Comparison of ENCODE assay signal across 8 cellular contexts in the genomic region with DNA sequence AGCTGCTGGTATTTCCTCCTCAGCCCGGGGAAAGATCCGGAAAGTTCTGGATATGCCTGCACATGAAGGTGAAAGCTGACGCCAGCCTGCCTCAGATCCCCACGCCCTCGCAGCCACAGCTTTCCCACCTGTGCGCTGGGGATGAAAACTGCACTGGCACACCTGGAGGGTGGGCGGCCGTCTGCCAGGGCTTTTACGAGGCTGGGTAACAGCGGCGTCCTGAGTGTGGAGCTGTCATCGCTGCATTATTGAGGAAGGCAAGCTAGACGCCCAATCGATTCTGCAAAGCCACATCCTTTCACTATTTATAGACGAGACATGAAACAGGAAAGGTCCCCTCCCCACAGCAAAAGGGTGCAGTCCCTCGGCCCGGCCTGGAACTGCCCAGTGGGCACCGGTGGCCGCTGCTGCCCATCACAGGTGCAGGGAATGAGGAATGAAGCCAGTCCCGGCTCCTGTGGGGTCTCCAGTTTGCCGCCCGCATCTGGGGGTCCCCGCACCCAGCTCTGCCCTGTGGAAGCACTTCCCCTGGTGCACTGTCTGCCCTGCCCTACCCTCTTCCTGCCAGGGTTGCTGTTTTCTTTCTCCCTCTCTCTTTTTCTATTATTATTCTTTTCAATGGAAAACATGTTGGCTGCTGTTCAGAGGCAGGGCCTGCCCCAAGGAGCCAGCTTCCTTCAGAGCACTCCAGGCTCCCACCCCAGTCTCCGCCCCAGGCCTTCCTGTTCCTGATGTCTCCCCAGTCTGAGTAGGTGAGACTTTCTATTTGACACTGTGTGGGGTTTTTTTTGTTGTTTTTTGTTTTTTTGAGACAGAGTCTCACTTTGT. TPM values are rescaled to one million over a fixed set of nuclear protein-coding genes. Genes with fewer than 3 reads are reported as not detected.
A peak's percentile ranks its signal among the peaks of the same experiment; 100 is the strongest.
DNase-seq lines count a peak whose midpoint lies in the region; ATAC-seq and TF ChIP-seq lines count a peak whose summit lies in the region.

No MANE protein-coding gene starts in this region.

- H3K27me3 ChIP-seq in prostate gland (replicated peaks; ENCODE audit: insufficient read depth): no peaks in the 10 kb centered on the region

- DNase-seq in T-helper 2 cell: peak in 4 of 5 experiments; percentile 26 to 83 (median 64)
- peak; percentile 69 for DNase-seq in central memory CD4-positive, alpha-beta T cell
- DNase-seq in prostate gland (ENCODE audit: low spot score): peak; percentile 70
- no peak for DNase-seq in NCI-H1048 (lab: John Stamatoyannopoulos, UW)
- no peak for DNase-seq in putamen (ENCODE audit: low spot score)
- DNase-seq in left lobe of liver (ENCODE audit: low spot score): no peak

- H3K4me3 ChIP-seq in prostate gland: no peak overlapping the region

- TF ChIP-seq POLR2A in prostate gland (IDR thresholded peaks at IDR 0.05): peak; percentile 30

- 41% methylated on average over 23 of the region's 24 CpGs for WGBS in prostate gland

- H3K36me3 ChIP-seq in prostate gland: no peaks in the 10 kb centered on the region

- intact Hi-C loops in prostate gland (cut with DNase I): no loop called here

- peak overlapping the region; percentile 51 to 54 for H3K27ac ChIP-seq in prostate gland

- no peaks in the 10 kb centered on the region for H3K9me3 ChIP-seq in prostate gland

- H3K4me1 ChIP-seq in prostate gland (replicated peaks): peaks cover 9% of the 10 kb centered on the region

- ATAC-seq in GM19463 (IDR thresholded peaks at IDR 0.05; ENCODE audit: unreplicated experiment) (peak; percentile 38), HG02588 (IDR thresholded peaks at IDR 0.05; ENCODE audit: unreplicated experiment) (no peak), left lobe of liver (no peak)

- TF ChIP-seq CTCF in prostate gland (IDR thresholded peaks at IDR 0.05): no peak

RNA-seq across cellular contexts. Expression of a gene that starts 7.0 kb away (rescaled TPM):
- 10 to 100 TPM; 38.0 to 63.3 TPM for total RNA-seq in prostate gland
- 31.9 TPM for total RNA-seq in left lobe of liver

RNA-seq across cellular contexts. Expression of a gene that starts 56.0 kb away (rescaled TPM):
- total RNA-seq in prostate gland (100 to 1,000 TPM in 1 of 2 donors, 10 to 100 TPM in 1; 94.7 to 111 TPM), left lobe of liver (71.8 TPM)

Comparison
In these comparisons a context has a peak if more than half of its experiments do, and no peak if none do; other contexts are left out.
1. DNase-seq: peak in T-helper 2 cell (4 of 5), central memory CD4-positive, alpha-beta T cell (single experiment) and prostate gland (single experiment); none in NCI-H1048 (single experiment), putamen (single experiment) and left lobe of liver (single experiment).